ENCODE assay signal across 1 cellular context in the genomic region with DNA sequence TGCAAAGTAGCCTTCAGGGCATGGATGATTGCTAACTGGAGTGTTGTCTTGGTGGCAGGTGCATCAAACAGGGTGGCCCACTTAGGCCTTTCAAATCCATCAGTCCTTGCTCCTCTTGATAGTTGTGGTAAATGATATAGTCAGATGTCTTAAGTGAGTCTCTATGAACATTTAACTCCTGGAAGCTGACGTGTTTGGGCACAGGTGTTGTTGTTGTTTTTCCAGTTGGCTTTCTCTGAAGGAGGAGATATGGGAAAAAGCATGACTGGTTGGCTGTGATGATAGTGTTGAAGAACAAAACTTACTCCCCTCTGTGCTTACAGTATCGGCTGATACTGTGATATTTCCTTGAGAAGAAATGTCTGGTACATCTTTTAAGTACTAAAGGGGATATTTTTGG.
TF ChIP-seq lines count a peak whose summit lies in the region.

No MANE protein-coding gene starts in this region.

TF ChIP-seq in WTC11, 78 proteins besides CTCF, POLR2A, EP300 and RAD21:
- TF ChIP-seq CBFB (CRISPR knock-in tag; IDR thresholded peaks at IDR 0.05; ENCODE audit: low read depth): no peak
- TF ChIP-seq ZNF219 (CRISPR knock-in tag; IDR thresholded peaks at IDR 0.05; ENCODE audit: borderline replicate concordance): no peak
- TF ChIP-seq, protein P1, sequence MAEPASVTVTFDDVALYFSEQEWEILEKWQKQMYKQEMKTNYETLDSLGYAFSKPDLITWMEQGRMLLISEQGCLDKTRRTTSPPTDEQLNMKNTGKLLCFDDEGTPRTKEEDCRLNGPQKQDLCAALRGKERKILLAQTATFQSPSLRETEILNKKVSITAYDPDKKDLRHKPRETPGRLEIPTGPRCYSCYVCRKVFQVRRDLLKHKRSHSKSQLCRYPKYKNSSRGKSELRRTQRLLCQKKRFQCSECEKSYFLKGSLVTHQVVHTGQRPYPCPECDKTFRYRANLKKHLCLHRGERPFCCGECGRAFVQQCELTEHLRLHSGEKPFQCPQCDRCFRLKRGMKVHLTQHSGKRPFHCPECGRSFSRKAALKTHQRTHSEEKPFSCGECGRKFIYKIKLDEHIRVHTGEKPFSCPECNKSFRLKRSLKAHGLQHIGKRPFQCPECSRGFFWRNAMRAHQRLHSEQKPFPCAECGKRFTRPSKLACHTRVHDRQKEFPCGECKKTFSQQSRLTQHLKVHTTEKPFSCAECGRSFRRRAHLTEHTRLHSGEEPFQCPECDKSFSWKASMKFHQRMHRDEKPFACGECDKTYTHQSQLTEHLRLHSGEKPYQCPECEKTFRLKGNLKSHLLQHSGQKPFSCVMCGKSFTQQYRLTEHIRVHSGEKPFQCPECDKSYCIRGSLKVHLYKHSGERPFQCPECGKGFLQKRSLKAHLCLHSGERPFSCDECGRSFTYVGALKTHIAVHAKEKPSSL (CRISPR knock-in tag; conservative IDR thresholded peaks at IDR 0.05): no peak
- TF ChIP-seq ATF1 (CRISPR knock-in tag; IDR thresholded peaks at IDR 0.05): no peak
- TF ChIP-seq SP1 (CRISPR knock-in tag; conservative IDR thresholded peaks at IDR 0.05): no peak
- TF ChIP-seq, protein P2, sequence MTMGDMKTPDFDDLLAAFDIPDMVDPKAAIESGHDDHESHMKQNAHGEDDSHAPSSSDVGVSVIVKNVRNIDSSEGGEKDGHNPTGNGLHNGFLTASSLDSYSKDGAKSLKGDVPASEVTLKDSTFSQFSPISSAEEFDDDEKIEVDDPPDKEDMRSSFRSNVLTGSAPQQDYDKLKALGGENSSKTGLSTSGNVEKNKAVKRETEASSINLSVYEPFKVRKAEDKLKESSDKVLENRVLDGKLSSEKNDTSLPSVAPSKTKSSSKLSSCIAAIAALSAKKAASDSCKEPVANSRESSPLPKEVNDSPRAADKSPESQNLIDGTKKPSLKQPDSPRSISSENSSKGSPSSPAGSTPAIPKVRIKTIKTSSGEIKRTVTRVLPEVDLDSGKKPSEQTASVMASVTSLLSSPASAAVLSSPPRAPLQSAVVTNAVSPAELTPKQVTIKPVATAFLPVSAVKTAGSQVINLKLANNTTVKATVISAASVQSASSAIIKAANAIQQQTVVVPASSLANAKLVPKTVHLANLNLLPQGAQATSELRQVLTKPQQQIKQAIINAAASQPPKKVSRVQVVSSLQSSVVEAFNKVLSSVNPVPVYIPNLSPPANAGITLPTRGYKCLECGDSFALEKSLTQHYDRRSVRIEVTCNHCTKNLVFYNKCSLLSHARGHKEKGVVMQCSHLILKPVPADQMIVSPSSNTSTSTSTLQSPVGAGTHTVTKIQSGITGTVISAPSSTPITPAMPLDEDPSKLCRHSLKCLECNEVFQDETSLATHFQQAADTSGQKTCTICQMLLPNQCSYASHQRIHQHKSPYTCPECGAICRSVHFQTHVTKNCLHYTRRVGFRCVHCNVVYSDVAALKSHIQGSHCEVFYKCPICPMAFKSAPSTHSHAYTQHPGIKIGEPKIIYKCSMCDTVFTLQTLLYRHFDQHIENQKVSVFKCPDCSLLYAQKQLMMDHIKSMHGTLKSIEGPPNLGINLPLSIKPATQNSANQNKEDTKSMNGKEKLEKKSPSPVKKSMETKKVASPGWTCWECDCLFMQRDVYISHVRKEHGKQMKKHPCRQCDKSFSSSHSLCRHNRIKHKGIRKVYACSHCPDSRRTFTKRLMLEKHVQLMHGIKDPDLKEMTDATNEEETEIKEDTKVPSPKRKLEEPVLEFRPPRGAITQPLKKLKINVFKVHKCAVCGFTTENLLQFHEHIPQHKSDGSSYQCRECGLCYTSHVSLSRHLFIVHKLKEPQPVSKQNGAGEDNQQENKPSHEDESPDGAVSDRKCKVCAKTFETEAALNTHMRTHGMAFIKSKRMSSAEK (CRISPR knock-in tag; IDR thresholded peaks at IDR 0.05; ENCODE audit: borderline replicate concordance): no peak
- TF ChIP-seq RORB (CRISPR knock-in tag; IDR thresholded peaks at IDR 0.05): no peak
- TF ChIP-seq, protein P3, sequence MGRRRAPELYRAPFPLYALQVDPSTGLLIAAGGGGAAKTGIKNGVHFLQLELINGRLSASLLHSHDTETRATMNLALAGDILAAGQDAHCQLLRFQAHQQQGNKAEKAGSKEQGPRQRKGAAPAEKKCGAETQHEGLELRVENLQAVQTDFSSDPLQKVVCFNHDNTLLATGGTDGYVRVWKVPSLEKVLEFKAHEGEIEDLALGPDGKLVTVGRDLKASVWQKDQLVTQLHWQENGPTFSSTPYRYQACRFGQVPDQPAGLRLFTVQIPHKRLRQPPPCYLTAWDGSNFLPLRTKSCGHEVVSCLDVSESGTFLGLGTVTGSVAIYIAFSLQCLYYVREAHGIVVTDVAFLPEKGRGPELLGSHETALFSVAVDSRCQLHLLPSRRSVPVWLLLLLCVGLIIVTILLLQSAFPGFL (CRISPR knock-in tag; IDR thresholded peaks at IDR 0.05; ENCODE audit: borderline replicate concordance): no peak
